ENCODE assay signal across 1 cellular context in genomic region chr15:40293905-40294895, GRCh38.
TF ChIP-seq lines count a peak whose summit lies in the region.

No MANE protein-coding gene starts in this region.

TF ChIP-seq in HepG2, 621 proteins besides CTCF, POLR2A, EP300 and RAD21:
- TF ChIP-seq GLI4 (CRISPR knock-in tag; IDR thresholded peaks at IDR 0.05; ENCODE audit: borderline replicate concordance) (no peak), NR1H2 (CRISPR knock-in tag; IDR thresholded peaks at IDR 0.05; ENCODE audit: borderline replicate concordance, low read depth) (no peak), MEIS2 (CRISPR knock-in tag; IDR thresholded peaks at IDR 0.05) (no peak), ZFP36L1 (CRISPR knock-in tag; IDR thresholded peaks at IDR 0.05) (no peak), GABPA (IDR thresholded peaks at IDR 0.05; ENCODE audit: low read depth, low read length) (no peak), GABPA (CRISPR knock-in tag; IDR thresholded peaks at IDR 0.05; ENCODE audit: low read depth) (no peak), ZNF160 (CRISPR knock-in tag; IDR thresholded peaks at IDR 0.05) (no peak), DNMT1 (CRISPR knock-in tag; IDR thresholded peaks at IDR 0.05) (no peak), KMT2A (CRISPR knock-in tag; IDR thresholded peaks at IDR 0.05) (no peak), SIN3A (IDR thresholded peaks at IDR 0.05; ENCODE audit: borderline replicate concordance, low read depth, low read length) (no peak), ZNF550 (CRISPR knock-in tag; IDR thresholded peaks at IDR 0.05; ENCODE audit: borderline replicate concordance) (no peak), MAFK (conservative IDR thresholded peaks at IDR 0.05 in 1 of 2, IDR thresholded peaks at IDR 0.05 in 1 of 2; ENCODE audit: low read length in 2 of 2) (no peak), ZNF562 (CRISPR knock-in tag; IDR thresholded peaks at IDR 0.05; ENCODE audit: borderline replicate concordance) (no peak), ZNF724P (CRISPR knock-in tag; IDR thresholded peaks at IDR 0.05; ENCODE audit: borderline replicate concordance) (no peak), FIP1L1 (IDR thresholded peaks at IDR 0.05; ENCODE audit: borderline replicate concordance, insufficient read depth, low read depth, low read length) (no peak), CBX2 (IDR thresholded peaks at IDR 0.05; ENCODE audit: low read depth, low read length) (no peak), CBX2 (CRISPR knock-in tag; IDR thresholded peaks at IDR 0.05; ENCODE audit: low read depth) (no peak), ZNF577 (CRISPR knock-in tag; IDR thresholded peaks at IDR 0.05; ENCODE audit: borderline replicate concordance, low read depth) (no peak), GLMP (CRISPR knock-in tag; IDR thresholded peaks at IDR 0.05; ENCODE audit: borderline replicate concordance) (no peak), FOXO4 (CRISPR knock-in tag; conservative IDR thresholded peaks at IDR 0.05) (no peak), FOSL2 (CRISPR knock-in tag; IDR thresholded peaks at IDR 0.05) (no peak), AHR (CRISPR knock-in tag; IDR thresholded peaks at IDR 0.05) (no peak)
TF ChIP-seq in HepG2: peak in this region for 0.
